8 cellular contexts compared by ENCODE assay signal in genomic region chr3:39150170-39150802, GRCh38. TPM values are rescaled to one million over a fixed set of nuclear protein-coding genes. Genes with fewer than 3 reads are reported as not detected.
A peak's percentile ranks its signal among the peaks of the same experiment; 100 is the strongest.
DNase-seq lines count a peak whose midpoint lies in the region; ATAC-seq, FAIRE-seq and TF ChIP-seq lines count a peak whose summit lies in the region.

No MANE protein-coding gene starts in this region.

- H3K9me3 ChIP-seq in H9 (ENCODE audit: control insufficient read depth, low read depth, low read length) (no peaks in the 10 kb centered on the region), HepG2 (ENCODE audit: low read length) (no peaks in the 10 kb centered on the region), upper lobe of right lung (no peaks in the 10 kb centered on the region)

- H3K36me3 ChIP-seq in ACC112 (ENCODE audit: insufficient read depth, low read length) = peaks cover 7% of the 10 kb centered on the region; the same call in 1 of the 2 replicates
- H3K36me3 ChIP-seq in HepG2 (replicated peaks in 1 of 2; ENCODE audit: control insufficient read depth in 1 of 2, insufficient read depth in 2 of 2, low read length in 2 of 2) = peaks cover 7 to 18% of the 10 kb centered on the region in 2 experiments; a peak in 4 of 5 replicates
- peaks cover 12% of the 10 kb centered on the region for H3K36me3 ChIP-seq in upper lobe of right lung

- H2AK5ac ChIP-seq in H9 (ENCODE audit: insufficient read length, low read length) = no peak overlapping the region

- H4K20me1 ChIP-seq in H9 (ENCODE audit: control insufficient read depth, insufficient read depth, insufficient read length) (no peaks in the 10 kb centered on the region), HepG2 (ENCODE audit: insufficient read depth, low read length) (peaks cover 64% of the 10 kb centered on the region)

- TF ChIP-seq CTCF in H9 (conservative IDR thresholded peaks at IDR 0.05) (peak; percentile 20; the same call in 1 of the 3 replicates), HepG2 (CRISPR knock-in tag; IDR thresholded peaks at IDR 0.05) (no peak), upper lobe of right lung (IDR thresholded peaks at IDR 0.05) (no peak)

- no peaks in the 10 kb centered on the region; a peak in 2 of 5 replicates for H3K9me3 Mint-ChIP-seq in H9
- no peaks in the 10 kb centered on the region for H3K9me3 Mint-ChIP-seq in activated naive CD8-positive, alpha-beta T cell treated with anti-CD3 and anti-CD28 coated beads, Interleukin-2, amount 10 ng/mL, durations not matched to agents 7 days and 5 days

- no peak overlapping the region for H3T11ph ChIP-seq in H9 (ENCODE audit: low read length)

- no peak overlapping the region for H4K5ac ChIP-seq in H9 (ENCODE audit: insufficient read length, low read depth, low read length)

- peak overlapping the region; percentile 65 to 80 for H3K4me3 Mint-ChIP-seq in H9
- H3K4me3 Mint-ChIP-seq in activated naive CD8-positive, alpha-beta T cell treated with anti-CD3 and anti-CD28 coated beads, Interleukin-2, amount 10 ng/mL, durations not matched to agents 7 days and 5 days = peak overlapping the region; percentile 96

- H3K79me2 ChIP-seq in ACC112 (ENCODE audit: control insufficient read depth, insufficient read depth, low read length, unreplicated experiment) = peaks cover 64% of the 10 kb centered on the region
- peaks cover 5% of the 10 kb centered on the region; the same call in 1 of the 2 replicates for H3K79me2 ChIP-seq in H9 (ENCODE audit: insufficient read depth, low read length)
- peaks cover 61% of the 10 kb centered on the region for H3K79me2 ChIP-seq in HepG2 (ENCODE audit: insufficient read depth, low read length)

- H3K27ac Mint-ChIP-seq in H9 = peak overlapping the region; percentile 89 to 96 (median 92); a peak in 6 of 7 replicates
- peak overlapping the region; percentile 97 for H3K27ac Mint-ChIP-seq in activated naive CD8-positive, alpha-beta T cell treated with anti-CD3 and anti-CD28 coated beads, Interleukin-2, amount 10 ng/mL, durations not matched to agents 7 days and 5 days

- H3K27me3 Mint-ChIP-seq in H9 (ENCODE audit: low read depth) = peaks cover 2% of the 10 kb centered on the region
- no peaks in the 10 kb centered on the region for H3K27me3 Mint-ChIP-seq in activated naive CD8-positive, alpha-beta T cell treated with anti-CD3 and anti-CD28 coated beads, Interleukin-2, amount 10 ng/mL, durations not matched to agents 7 days and 5 days

- peaks cover 5 to 20% (median 16%) of the 10 kb centered on the region in 3 experiments; a peak in 6 of 7 replicates for H3K36me3 Mint-ChIP-seq in H9 (ENCODE audit: insufficient read depth in 1 of 3, low read depth in 3 of 3)
- H3K36me3 Mint-ChIP-seq in activated naive CD8-positive, alpha-beta T cell treated with anti-CD3 and anti-CD28 coated beads, Interleukin-2, amount 10 ng/mL, durations not matched to agents 7 days and 5 days = peaks cover 18% of the 10 kb centered on the region

- POLR2A ChIA-PET in activated naive CD8-positive, alpha-beta T cell treated with anti-CD3 and anti-CD28 coated beads, Interleukin-2, amount 10 ng/mL, durations not matched to agents 7 days and 5 days (lab: Charles Lee) = interaction anchor here (0.7 kb wide), 1 partner anchor 10 kb away, joined by 3 read pairs; no protein-coding TSS in a partner anchor
- POLR2A ChIA-PET in HepG2 (lab: Yijun Ruan, JAX) = no interaction called here

- no peak overlapping the region for H3K56ac ChIP-seq in H9 (ENCODE audit: insufficient read length, low read depth, low read length)

- H3K27me3 ChIP-seq in ACC112 (ENCODE audit: insufficient read depth, low read length) = no peaks in the 10 kb centered on the region
- no peaks in the 10 kb centered on the region for H3K27me3 ChIP-seq in H9 (ENCODE audit: insufficient read depth, low read length)
- no peaks in the 10 kb centered on the region; a peak in 1 of 5 replicates for H3K27me3 ChIP-seq in HepG2 (ENCODE audit: control insufficient read depth in 1 of 2, insufficient read depth in 2 of 2, low read length in 2 of 2)
- no peaks in the 10 kb centered on the region for H3K27me3 ChIP-seq in upper lobe of right lung

- in situ Hi-C loops in HepG2 (cut with HindIII; ENCODE audit: extremely low pct_ligation_motif_present, low pct_unique_long_range_greater_than_20kb) = no loop called here

- peak overlapping the region; percentile 64 for H3K4me2 ChIP-seq in H9 (ENCODE audit: insufficient read depth, insufficient read length, low read length)
- peak overlapping the region; percentile 95 for H3K4me2 ChIP-seq in HepG2 (ENCODE audit: low read depth, low read length)

- peaks cover 68 to 78% of the 10 kb centered on the region in 2 experiments for H3K4me1 Mint-ChIP-seq in H9
- H3K4me1 Mint-ChIP-seq in activated naive CD8-positive, alpha-beta T cell treated with anti-CD3 and anti-CD28 coated beads, Interleukin-2, amount 10 ng/mL, durations not matched to agents 7 days and 5 days = peaks cover 70% of the 10 kb centered on the region

- CTCF ChIA-PET in HepG2 (lab: Yijun Ruan, JAX; ENCODE audit: low intra/inter-chr PET ratio, low total read pairs) = no interaction called here

- intact Hi-C loops in HepG2 (cut with micrococcal nuclease; ENCODE audit: unreplicated experiment) = no loop called here
- intact Hi-C loops in upper lobe of right lung (cut with DNase I) = no loop called here

- no peak for FAIRE-seq in HepG2 (lab: Jason Lieb, UNC)

- DNase-seq in H9 (no peak), HepG2 (ENCODE audit: low spot score) (no peak), upper lobe of right lung (no peak)
- DNase-seq in activated naive CD8-positive, alpha-beta T cell treated with anti-CD3 and anti-CD28 coated beads, Interleukin-2, amount 10 ng/mL, durations not matched to agents 7 days and 5 days = peak; percentile 31

- no peak overlapping the region for H2AFZ ChIP-seq in ACC112 (ENCODE audit: low read length, unreplicated experiment)
- no peak overlapping the region for H2AFZ ChIP-seq in H9 (ENCODE audit: low read length)
- H2AFZ ChIP-seq in HepG2 (ENCODE audit: low read length) = no peak overlapping the region

- H2BK5ac ChIP-seq in H9 (ENCODE audit: insufficient read length, low read length) = no peak overlapping the region

- H4K8ac ChIP-seq in H9 (replicated peaks; ENCODE audit: insufficient read length, low read depth, low read length) = no peak overlapping the region

- no peak overlapping the region for H2BK120ac ChIP-seq in H9 (ENCODE audit: low read depth, low read length, poor library complexity, severe bottlenecking)

- peak overlapping the region; percentile 97 for H3K27ac ChIP-seq in ACC112 (ENCODE audit: low read depth, low read length)
- H3K27ac ChIP-seq in H9 (ENCODE audit: insufficient read length, low read depth, low read length) = peak overlapping the region; percentile 19
- H3K27ac ChIP-seq in HepG2 (ENCODE audit: extremely low read length, insufficient read depth, low read length) = no peak overlapping the region
- peak overlapping the region; percentile 99 for H3K27ac ChIP-seq in upper lobe of right lung

- BruUV-seq in HepG2 (replicated peaks; lab: Mats Ljungman, UMichigan) = no TSS peak

- no peaks in the 10 kb centered on the region for H3K79me1 ChIP-seq in H9 (ENCODE audit: insufficient read depth, low read depth, low read length, poor library complexity, severe bottlenecking)

- no peak overlapping the region for H3K9ac ChIP-seq in H9 (ENCODE audit: extremely low read depth, insufficient read length, low read length)
- H3K9ac ChIP-seq in HepG2 (ENCODE audit: insufficient read depth, low read depth, low read length) = 0 out of 2 replicates have a peak overlapping the region, but pooled peaks have one; percentile 98

- H2BK12ac ChIP-seq in H9 (ENCODE audit: insufficient read length, low read depth, low read length) = no peak overlapping the region

- H3K18ac ChIP-seq in H9 (ENCODE audit: insufficient read length, low read depth, low read length) = no peak overlapping the region

- no peak overlapping the region for H2BK15ac ChIP-seq in H9 (ENCODE audit: low read depth, low read length)

- no peak for TF ChIP-seq POLR2A in HepG2 (IDR thresholded peaks at IDR 0.05; ENCODE audit: insufficient read depth in 1 of 2, low read depth in 2 of 2, low read length in 2 of 2)

- H3K14ac ChIP-seq in H9 (ENCODE audit: insufficient read depth, low read length) = no peak overlapping the region

- no peak overlapping the region for H4K91ac ChIP-seq in H9 (ENCODE audit: insufficient read length, low read depth, low read length)

- no peak for TF ChIP-seq RAD21 in HepG2 (CRISPR knock-in tag; IDR thresholded peaks at IDR 0.05)

- peaks cover 12% of the 10 kb centered on the region for H3K23me2 ChIP-seq in H9 (ENCODE audit: insufficient read length, low read depth, low read length, poor library complexity, severe bottlenecking)

- peaks cover 63% of the 10 kb centered on the region for H3K4me1 ChIP-seq in ACC112 (ENCODE audit: control insufficient read depth, insufficient read depth, low read length, unreplicated experiment)
- H3K4me1 ChIP-seq in H9 (ENCODE audit: insufficient read depth, low read length) = peaks cover 22% of the 10 kb centered on the region; the same call in 1 of the 2 replicates
- peaks cover 71% of the 10 kb centered on the region for H3K4me1 ChIP-seq in HepG2 (ENCODE audit: insufficient read depth, low read length)
- H3K4me1 ChIP-seq in upper lobe of right lung = peaks cover 65% of the 10 kb centered on the region

- no peak overlapping the region for H2BK20ac ChIP-seq in H9 (ENCODE audit: low read depth, low read length, poor library complexity, severe bottlenecking)

- TF ChIP-seq EP300 in HepG2 (IDR thresholded peaks at IDR 0.05; ENCODE audit: low read depth in 2 of 2, low read length in 2 of 2) (no peak), HepG2 (CRISPR knock-in tag; IDR thresholded peaks at IDR 0.05; ENCODE audit: borderline replicate concordance) (no peak)

- H3K4me3 ChIP-seq in ACC112 (ENCODE audit: low read depth, low read length) = peak overlapping the region; percentile 93
- no peak overlapping the region; a peak in 1 of 6 replicates for H3K4me3 ChIP-seq in HepG2 (replicated peaks in 1 of 3; ENCODE audit: insufficient read depth in 1 of 3, low read depth in 2 of 3, low read length in 3 of 3)
- H3K4me3 ChIP-seq in upper lobe of right lung = peak overlapping the region; percentile 89

- no peak overlapping the region for H3K4ac ChIP-seq in H9 (ENCODE audit: low read depth, low read length)

- no peak for ATAC-seq in activated naive CD8-positive, alpha-beta T cell treated with anti-CD3 and anti-CD28 coated beads, Interleukin-2, amount 10 ng/mL, durations not matched to agents 7 days and 5 days (ENCODE audit: low read depth)
- ATAC-seq in HepG2 (no peak), upper lobe of right lung (no peak), HG03025 (IDR thresholded peaks at IDR 0.05; ENCODE audit: low FRiP score, unreplicated experiment) (no peak), GM18870 (IDR thresholded peaks at IDR 0.05; ENCODE audit: unreplicated experiment) (no peak), HG02759 (IDR thresholded peaks at IDR 0.05; ENCODE audit: unreplicated experiment) (no peak)

- H3K23ac ChIP-seq in H9 (ENCODE audit: insufficient read length, low read depth, low read length) = no peak overlapping the region

- no CpG with 5 or more reads among the region's 5 CpGs for WGBS in H9 (ENCODE audit: extremely low coverage, insufficient read length, low lambda C conversion rate)
- 100% methylated on average over 5 of the region's 5 CpGs for WGBS in HepG2 (ENCODE audit: low lambda C conversion rate)

RNA-seq across cellular contexts. Expression of gene CSRNP1, which starts 3.1 kb away (rescaled TPM):
- total RNA-seq in H9 (2021) = 8.2 and 8.5 TPM in 2 replicates
- 10 to 100 TPM; 15.8 to 16.5 TPM for total RNA-seq in activated naive CD8-positive, alpha-beta T cell treated with anti-CD3 and anti-CD28 coated beads, Interleukin-2, amount 10 ng/mL, durations not matched to agents 7 days and 5 days
- total RNA-seq in HepG2 (2016; rRNA removed; fragmentation: Illumina TruSeq; extraction: Trizol) = 9.3 and 10.8 TPM in 2 replicates
- 1.5 and 2.3 TPM in 2 replicates for total RNA-seq in HepG2 (2016; cell fraction: cytosol; rRNA removed; fragmentation: Illumina TruSeq; extraction: Trizol; ENCODE audit: low read depth)
- total RNA-seq in HepG2 (2016; cell fraction: insoluble cytoplasmic fraction; rRNA removed; fragmentation: Illumina TruSeq; extraction: Trizol) = 7.4 and 10.8 TPM in 2 replicates
- 6.2 TPM in 2 replicates for total RNA-seq in HepG2 (2016; cell fraction: membrane; rRNA removed; fragmentation: Illumina TruSeq; extraction: Trizol)
- 8.4 and 9.2 TPM in 2 replicates for total RNA-seq in HepG2 (2016; cell fraction: nucleus; rRNA removed; fragmentation: Illumina TruSeq; extraction: Trizol)
- polyA plus RNA-seq in HepG2 (2011; rRNA removed) = 11.3 and 13.1 TPM in 2 replicates
- polyA plus RNA-seq in HepG2 (2011; cell fraction: cytosol; rRNA removed) = 10.2 and 11.5 TPM in 2 replicates
- polyA plus RNA-seq in HepG2 (2011; cell fraction: nucleus; rRNA removed) = 16.5 and 19.1 TPM in 2 replicates
- 7.1 and 11.4 TPM in 2 replicates for polyA plus RNA-seq in HepG2 (2012)
- 0.62 and 0.80 TPM in 2 replicates for polyA plus RNA-seq in HepG2 (2016; cell fraction: cytosol; fragmentation: Illumina TruSeq; extraction: Trizol; ENCODE audit: low read depth)
- polyA plus RNA-seq in HepG2 (2016; cell fraction: insoluble cytoplasmic fraction; fragmentation: Illumina TruSeq; extraction: Trizol; ENCODE audit: low read depth) = 5.7 and 6.6 TPM in 2 replicates
- polyA plus RNA-seq in HepG2 (2016; cell fraction: membrane; fragmentation: Illumina TruSeq; extraction: Trizol; ENCODE audit: low read depth) = 2.0 and 2.4 TPM in 2 replicates
- 11.8 and 12.9 TPM in 2 replicates for polyA plus RNA-seq in HepG2 (2016; cell fraction: nucleus; fragmentation: Illumina TruSeq; extraction: Trizol; ENCODE audit: insufficient read depth, low read depth)
- polyA minus RNA-seq in HepG2 (2011; rRNA and poly(A)+ RNA removed; ENCODE audit: low replicate concordance) = 16.7 and 44.8 TPM in 2 replicates
- polyA minus RNA-seq in HepG2 (2011; cell fraction: cytosol; rRNA and poly(A)+ RNA removed) = 13.3 and 14.3 TPM in 2 replicates
- 18.9 and 21.8 TPM in 2 replicates for polyA minus RNA-seq in HepG2 (2011; cell fraction: nucleus; rRNA and poly(A)+ RNA removed)
- 89.3 TPM for total RNA-seq in upper lobe of right lung

RNA-seq across cellular contexts. Expression of gene XIRP1, which starts 42.1 kb away (rescaled TPM):
- total RNA-seq in H9 (2021) = not detected in 2 replicates
- not detected for total RNA-seq in activated naive CD8-positive, alpha-beta T cell treated with anti-CD3 and anti-CD28 coated beads, Interleukin-2, amount 10 ng/mL, durations not matched to agents 7 days and 5 days
- total RNA-seq in HepG2 (2016; rRNA removed; fragmentation: Illumina TruSeq; extraction: Trizol) = not detected in 2 replicates
- total RNA-seq in HepG2 (2016; cell fraction: cytosol; rRNA removed; fragmentation: Illumina TruSeq; extraction: Trizol; ENCODE audit: low read depth) = not detected in 2 replicates
- not detected in 2 replicates for total RNA-seq in HepG2 (2016; cell fraction: insoluble cytoplasmic fraction; rRNA removed; fragmentation: Illumina TruSeq; extraction: Trizol)
- total RNA-seq in HepG2 (2016; cell fraction: membrane; rRNA removed; fragmentation: Illumina TruSeq; extraction: Trizol) = not detected in 2 replicates
- not detected in 2 replicates for total RNA-seq in HepG2 (2016; cell fraction: nucleus; rRNA removed; fragmentation: Illumina TruSeq; extraction: Trizol)
- polyA plus RNA-seq in HepG2 (2011; rRNA removed) = not detected in 2 replicates
- polyA plus RNA-seq in HepG2 (2011; cell fraction: cytosol; rRNA removed) = not detected in 2 replicates
- 0.02 TPM in 1 of 2 replicates, not detected in the other for polyA plus RNA-seq in HepG2 (2011; cell fraction: nucleus; rRNA removed)
- not detected in 2 replicates for polyA plus RNA-seq in HepG2 (2012)
- not detected in 2 replicates for polyA plus RNA-seq in HepG2 (2016; cell fraction: cytosol; fragmentation: Illumina TruSeq; extraction: Trizol; ENCODE audit: low read depth)
- polyA plus RNA-seq in HepG2 (2016; cell fraction: insoluble cytoplasmic fraction; fragmentation: Illumina TruSeq; extraction: Trizol; ENCODE audit: low read depth) = not detected in 2 replicates
- not detected in 2 replicates for polyA plus RNA-seq in HepG2 (2016; cell fraction: membrane; fragmentation: Illumina TruSeq; extraction: Trizol; ENCODE audit: low read depth)
- not detected in 2 replicates for polyA plus RNA-seq in HepG2 (2016; cell fraction: nucleus; fragmentation: Illumina TruSeq; extraction: Trizol; ENCODE audit: insufficient read depth, low read depth)
- polyA minus RNA-seq in HepG2 (2011; rRNA and poly(A)+ RNA removed; ENCODE audit: low replicate concordance) = not detected in 2 replicates
- not detected in 2 replicates for polyA minus RNA-seq in HepG2 (2011; cell fraction: cytosol; rRNA and poly(A)+ RNA removed)
- polyA minus RNA-seq in HepG2 (2011; cell fraction: nucleus; rRNA and poly(A)+ RNA removed) = not detected in 2 replicates
- total RNA-seq in upper lobe of right lung = not detected

RNA-seq across cellular contexts. Expression of gene TTC21A, which starts 42.8 kb away (rescaled TPM):
- total RNA-seq in H9 (2021) (1.7 and 2.3 TPM in 2 replicates), HepG2 (2016; rRNA removed; fragmentation: Illumina TruSeq; extraction: Trizol) (0.31 and 0.39 TPM in 2 replicates), upper lobe of right lung (11.6 TPM)
- 1 to 10 TPM; 2.7 to 4.5 TPM for total RNA-seq in activated naive CD8-positive, alpha-beta T cell treated with anti-CD3 and anti-CD28 coated beads, Interleukin-2, amount 10 ng/mL, durations not matched to agents 7 days and 5 days
- 0.88 TPM in 1 of 2 replicates, not detected in the other for total RNA-seq in HepG2 (2016; cell fraction: cytosol; rRNA removed; fragmentation: Illumina TruSeq; extraction: Trizol; ENCODE audit: low read depth)
- 0.26 and 0.36 TPM in 2 replicates for total RNA-seq in HepG2 (2016; cell fraction: insoluble cytoplasmic fraction; rRNA removed; fragmentation: Illumina TruSeq; extraction: Trizol)
- total RNA-seq in HepG2 (2016; cell fraction: membrane; rRNA removed; fragmentation: Illumina TruSeq; extraction: Trizol) = 0.07 and 0.22 TPM in 2 replicates
- 0.50 and 2.4 TPM in 2 replicates for total RNA-seq in HepG2 (2016; cell fraction: nucleus; rRNA removed; fragmentation: Illumina TruSeq; extraction: Trizol)
- 1.5 and 1.6 TPM in 2 replicates for polyA plus RNA-seq in HepG2 (2011; rRNA removed)
- 0.27 and 0.48 TPM in 2 replicates for polyA plus RNA-seq in HepG2 (2011; cell fraction: cytosol; rRNA removed)
- polyA plus RNA-seq in HepG2 (2011; cell fraction: nucleus; rRNA removed) = 4.9 and 6.3 TPM in 2 replicates
- 0.63 and 0.74 TPM in 2 replicates for polyA plus RNA-seq in HepG2 (2012)
- polyA plus RNA-seq in HepG2 (2016; cell fraction: cytosol; fragmentation: Illumina TruSeq; extraction: Trizol; ENCODE audit: low read depth) = 0.08 and 0.12 TPM in 2 replicates
- polyA plus RNA-seq in HepG2 (2016; cell fraction: insoluble cytoplasmic fraction; fragmentation: Illumina TruSeq; extraction: Trizol; ENCODE audit: low read depth) = 0.25 and 0.41 TPM in 2 replicates
- polyA plus RNA-seq in HepG2 (2016; cell fraction: membrane; fragmentation: Illumina TruSeq; extraction: Trizol; ENCODE audit: low read depth) = 0.14 and 0.63 TPM in 2 replicates
- polyA plus RNA-seq in HepG2 (2016; cell fraction: nucleus; fragmentation: Illumina TruSeq; extraction: Trizol; ENCODE audit: insufficient read depth, low read depth) = 2.2 TPM in 2 replicates
- 1.4 and 2.3 TPM in 2 replicates for polyA minus RNA-seq in HepG2 (2011; rRNA and poly(A)+ RNA removed; ENCODE audit: low replicate concordance)
- 0.53 TPM in 1 of 2 replicates, not detected in the other for polyA minus RNA-seq in HepG2 (2011; cell fraction: cytosol; rRNA and poly(A)+ RNA removed)
- polyA minus RNA-seq in HepG2 (2011; cell fraction: nucleus; rRNA and poly(A)+ RNA removed) = 3.1 and 5.3 TPM in 2 replicates

RNA-seq across cellular contexts. Expression of gene GORASP1, which starts 42.9 kb away (rescaled TPM):
- total RNA-seq in H9 (2021) (36.1 and 37.4 TPM in 2 replicates), HepG2 (2016; rRNA removed; fragmentation: Illumina TruSeq; extraction: Trizol) (27.0 and 36.4 TPM in 2 replicates), upper lobe of right lung (86.9 TPM)
- 10 to 100 TPM; 25.1 to 28.1 TPM for total RNA-seq in activated naive CD8-positive, alpha-beta T cell treated with anti-CD3 and anti-CD28 coated beads, Interleukin-2, amount 10 ng/mL, durations not matched to agents 7 days and 5 days
- total RNA-seq in HepG2 (2016; cell fraction: cytosol; rRNA removed; fragmentation: Illumina TruSeq; extraction: Trizol; ENCODE audit: low read depth) = 6.2 and 6.3 TPM in 2 replicates
- 24.7 and 34.0 TPM in 2 replicates for total RNA-seq in HepG2 (2016; cell fraction: insoluble cytoplasmic fraction; rRNA removed; fragmentation: Illumina TruSeq; extraction: Trizol)
- 11.1 and 12.7 TPM in 2 replicates for total RNA-seq in HepG2 (2016; cell fraction: membrane; rRNA removed; fragmentation: Illumina TruSeq; extraction: Trizol)
- 42.3 and 46.1 TPM in 2 replicates for total RNA-seq in HepG2 (2016; cell fraction: nucleus; rRNA removed; fragmentation: Illumina TruSeq; extraction: Trizol)
- 39.8 and 41.6 TPM in 2 replicates for polyA plus RNA-seq in HepG2 (2011; rRNA removed)
- polyA plus RNA-seq in HepG2 (2011; cell fraction: cytosol; rRNA removed) = 22.2 and 27.9 TPM in 2 replicates
- 99.2 and 109 TPM in 2 replicates for polyA plus RNA-seq in HepG2 (2011; cell fraction: nucleus; rRNA removed)
- 14.9 and 22.9 TPM in 2 replicates for polyA plus RNA-seq in HepG2 (2012)
- polyA plus RNA-seq in HepG2 (2016; cell fraction: cytosol; fragmentation: Illumina TruSeq; extraction: Trizol; ENCODE audit: low read depth) = 2.9 and 3.2 TPM in 2 replicates
- polyA plus RNA-seq in HepG2 (2016; cell fraction: insoluble cytoplasmic fraction; fragmentation: Illumina TruSeq; extraction: Trizol; ENCODE audit: low read depth) = 28.7 and 29.9 TPM in 2 replicates
- 7.1 and 7.7 TPM in 2 replicates for polyA plus RNA-seq in HepG2 (2016; cell fraction: membrane; fragmentation: Illumina TruSeq; extraction: Trizol; ENCODE audit: low read depth)
- polyA plus RNA-seq in HepG2 (2016; cell fraction: nucleus; fragmentation: Illumina TruSeq; extraction: Trizol; ENCODE audit: insufficient read depth, low read depth) = 59.7 and 73.8 TPM in 2 replicates
- polyA minus RNA-seq in HepG2 (2011; rRNA and poly(A)+ RNA removed; ENCODE audit: low replicate concordance) = 59.3 and 84.8 TPM in 2 replicates
- polyA minus RNA-seq in HepG2 (2011; cell fraction: cytosol; rRNA and poly(A)+ RNA removed) = 13.8 and 14.9 TPM in 2 replicates
- 46.4 and 49.4 TPM in 2 replicates for polyA minus RNA-seq in HepG2 (2011; cell fraction: nucleus; rRNA and poly(A)+ RNA removed)

Comparison
In these comparisons a context has a peak if more than half of its experiments do, and no peak if none do; other contexts are left out.
1. H3K4me3 ChIP-seq: peak in ACC112 (single experiment) and upper lobe of right lung (single experiment); none in HepG2 (0 of 3).